1 cellular context compared by ENCODE assay signal in genomic region chr1:8468751-8469150, GRCh38.
TF ChIP-seq lines count a peak whose summit lies in the region.

No MANE protein-coding gene starts in this region.

TF ChIP-seq in WTC11, 78 proteins besides CTCF, POLR2A, EP300 and RAD21 (continued from another document):
- no peak for TF ChIP-seq E2F4 (CRISPR knock-in tag; IDR thresholded peaks at IDR 0.05; ENCODE audit: borderline replicate concordance, low read depth)
- TF ChIP-seq STAT6 (CRISPR knock-in tag; conservative IDR thresholded peaks at IDR 0.05; ENCODE audit: low read depth) = no peak
- no peak for TF ChIP-seq EMX1 (CRISPR knock-in tag; IDR thresholded peaks at IDR 0.05)
- TF ChIP-seq ATF6 (CRISPR knock-in tag; IDR thresholded peaks at IDR 0.05) = no peak
- TF ChIP-seq ZNF219 (CRISPR knock-in tag; IDR thresholded peaks at IDR 0.05; ENCODE audit: borderline replicate concordance) = no peak
- TF ChIP-seq CBFB (CRISPR knock-in tag; IDR thresholded peaks at IDR 0.05; ENCODE audit: low read depth) = no peak
- no peak for TF ChIP-seq FOXP1 (CRISPR knock-in tag; IDR thresholded peaks at IDR 0.05; ENCODE audit: borderline replicate concordance)
- TF ChIP-seq USF1 (CRISPR knock-in tag; IDR thresholded peaks at IDR 0.05) = no peak
- no peak for TF ChIP-seq ATF3 (CRISPR knock-in tag; conservative IDR thresholded peaks at IDR 0.05)
- no peak for TF ChIP-seq ZSCAN18 (CRISPR knock-in tag; IDR thresholded peaks at IDR 0.05)
